ENCODE assay signal across 8 cellular contexts in genomic region chr5:172868924-172869565, GRCh38. TPM values are rescaled to one million over a fixed set of nuclear protein-coding genes. Genes with fewer than 3 reads are reported as not detected.
DNase-seq lines count a peak whose midpoint lies in the region; ATAC-seq, FAIRE-seq and TF ChIP-seq lines count a peak whose summit lies in the region.

No MANE protein-coding gene starts in this region.

- FAIRE-seq in GM12892 (lab: Jason Lieb, UNC): no peak

- H3K4me3 ChIP-seq in epithelial cell of esophagus (ENCODE audit: low read length) (no peak overlapping the region), muscle layer of duodenum (ENCODE audit: low read depth in 1 of 2, low read length in 2 of 2) (peak overlapping the region in 1 of 2 donors; percentile 33)

- peak overlapping the region; percentile 93 for H3K27ac ChIP-seq in muscle layer of duodenum (ENCODE audit: low read length)

- ATAC-seq in HG03025 (IDR thresholded peaks at IDR 0.05; ENCODE audit: low FRiP score, unreplicated experiment): no peak

- TF ChIP-seq POLR2A in GM12892 (IDR thresholded peaks at IDR 0.05; ENCODE audit: low read depth, low read length): no peak

- H3K9me3 ChIP-seq in muscle layer of duodenum (ENCODE audit: control insufficient read depth in 1 of 2, low read length in 2 of 2): no peaks in the 10 kb centered on the region

- H3K4me1 ChIP-seq in muscle layer of duodenum (ENCODE audit: control insufficient read depth in 1 of 2, insufficient read depth in 2 of 2, low read length in 2 of 2): peaks cover 43 to 49% of the 10 kb centered on the region in 2 donors

- DNase-seq in A172 (ENCODE audit: low spot score): peak; percentile 92
- peak; percentile 76 for DNase-seq in NCI-H446 treated with DMSO at 0.1 percent for 48 hours (lab: John Stamatoyannopoulos, UW)
- peak; percentile 71 for DNase-seq in epithelial cell of esophagus (ENCODE audit: low read depth)
- no peak for DNase-seq in NCI-H1417 (lab: John Stamatoyannopoulos, UW)
- DNase-seq in GM12892 (ENCODE audit: insufficient read length): no peak
- no peak for DNase-seq in NCI-H2081 treated with DMSO at 0.1 percent for 48 hours (lab: John Stamatoyannopoulos, UW)

- no peaks in the 10 kb centered on the region for H3K36me3 ChIP-seq in muscle layer of duodenum (ENCODE audit: control insufficient read depth in 1 of 2, insufficient read depth in 2 of 2, low read length in 2 of 2)

- H3K27me3 ChIP-seq in muscle layer of duodenum (ENCODE audit: low read depth, low read length): no peaks in the 10 kb centered on the region

- no peak for TF ChIP-seq CTCF in epithelial cell of esophagus (IDR thresholded peaks at IDR 0.05; ENCODE audit: insufficient read depth, low read depth, low read length, missing control alignments)

RNA-seq across cellular contexts. Expression of gene ERGIC1, which starts 35.0 kb away (rescaled TPM):
- total RNA-seq in A172 (2014; rRNA removed; shearing (Covaris generic)): 87.2 and 91.6 TPM in 2 replicates
- 58.7 TPM for polyA plus RNA-seq in GM12892 (2012; ENCODE audit: missing spikeins)

Comparison
In these comparisons a context has a peak if more than half of its experiments do, and no peak if none do; other contexts are left out.
1. DNase-seq: peak in A172 (single experiment), NCI-H446 treated with DMSO at 0.1 percent for 48 hours (single experiment) and epithelial cell of esophagus (single experiment); none in NCI-H1417 (0 of 3), GM12892 (single experiment) and NCI-H2081 treated with DMSO at 0.1 percent for 48 hours (single experiment).